8 cellular contexts compared by ENCODE assay signal in the genomic region with DNA sequence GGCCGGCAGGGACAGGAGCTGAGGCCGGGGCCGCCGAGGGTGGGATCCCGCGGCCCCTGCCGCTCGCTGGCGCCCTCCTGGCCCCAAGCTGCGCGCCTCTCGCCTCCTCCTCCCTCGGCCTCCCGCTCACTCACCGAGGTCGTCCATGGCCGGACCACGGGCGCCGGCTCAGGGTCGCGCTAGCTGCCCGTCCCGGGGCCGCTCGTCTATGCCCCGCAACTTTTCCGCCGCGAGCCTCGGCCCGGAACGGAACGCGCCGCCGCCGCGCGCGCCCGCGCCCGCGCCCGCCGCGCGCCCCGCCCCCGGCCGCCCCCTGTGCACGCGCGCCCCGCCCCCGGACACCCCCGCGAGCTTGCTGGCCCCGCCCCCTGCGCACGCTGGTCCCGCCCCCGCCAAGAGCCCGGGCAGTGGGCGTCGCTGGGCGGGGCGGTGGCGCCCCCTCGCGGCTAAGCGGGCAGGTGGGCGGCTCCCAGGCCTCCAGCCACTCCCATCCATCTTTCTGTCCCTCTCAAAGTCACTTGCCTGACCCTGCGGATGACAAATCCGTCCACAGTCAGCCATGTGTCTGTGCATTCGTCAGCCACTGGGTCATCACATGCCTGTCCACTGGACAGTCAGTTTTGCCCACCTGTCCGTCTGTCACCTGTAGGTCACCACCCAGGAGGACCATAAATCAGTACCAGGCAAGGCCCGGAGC. TPM values are rescaled to one million over a fixed set of nuclear protein-coding genes. Genes with fewer than 3 reads are reported as not detected.
DNase-seq lines count a peak whose midpoint lies in the region; ATAC-seq and TF ChIP-seq lines count a peak whose summit lies in the region.

Gene PXN, minus strand, starts transcription at position 248 of the 697 bp plus-strand sequence. Its CDS starts 101 bp downstream, at position 147.

- H3K36me3 Mint-ChIP-seq in activated T-cell treated with anti-CD3 and anti-CD28 coated beads, Interleukin-2, amount 50 U/mL, for 24 hours (ENCODE audit: low read depth), result peaks cover 7% of the 10 kb centered on the region

- no peaks in the 10 kb centered on the region for H3K9me3 ChIP-seq in BLaER1
- no peaks in the 10 kb centered on the region for H3K9me3 ChIP-seq in OCI-LY7 (ENCODE audit: low read length)
- H3K9me3 ChIP-seq in esophagus (ENCODE audit: control insufficient read depth in 2 of 2, insufficient read depth in 1 of 2, low read depth in 1 of 2, low read length in 1 of 2), result no peaks in the 10 kb centered on the region
- no peaks in the 10 kb centered on the region for H3K9me3 ChIP-seq in muscle layer of duodenum (ENCODE audit: control insufficient read depth in 1 of 2, low read length in 2 of 2)

- peak within 1 kb of the TSS; percentile 50; the same call in 1 of the 2 replicates for H2AFZ ChIP-seq in OCI-LY7 (ENCODE audit: low read length)

- H3K36me3 ChIP-seq in BLaER1 (no peaks in the 10 kb centered on the region), OCI-LY7 (ENCODE audit: insufficient read depth, low read length) (no peaks in the 10 kb centered on the region), esophagus (ENCODE audit: control insufficient read depth in 2 of 2, insufficient read depth in 2 of 2, low read length in 1 of 2) (no peaks in the 10 kb centered on the region), muscle layer of duodenum (ENCODE audit: control insufficient read depth in 1 of 2, insufficient read depth in 2 of 2, low read length in 2 of 2) (no peaks in the 10 kb centered on the region)

- H3K4me1 Mint-ChIP-seq in activated T-cell treated with anti-CD3 and anti-CD28 coated beads, Interleukin-2, amount 50 U/mL, for 24 hours (ENCODE audit: low read depth), result peaks cover 45% of the 10 kb centered on the region

- intact Hi-C loops in OCI-LY7 (cut with micrococcal nuclease; ENCODE audit: unreplicated experiment), result loop anchor here (1.0 to 10.0 kb wide), 2 partner anchors 37 to 181 kb away; no protein-coding TSS in a partner anchor

- H3K4me1 ChIP-seq in BLaER1 (peaks cover 43% of the 10 kb centered on the region), OCI-LY7 (ENCODE audit: insufficient read depth, low read length, poor library complexity, severe bottlenecking) (peaks cover 6% of the 10 kb centered on the region), esophagus (ENCODE audit: control insufficient read depth in 2 of 2, insufficient read depth in 2 of 2, low read length in 1 of 2) (peaks cover 5 to 11% of the 10 kb centered on the region in 2 donors), muscle layer of duodenum (ENCODE audit: control insufficient read depth in 1 of 2, insufficient read depth in 2 of 2, low read length in 2 of 2) (peaks cover 30 to 40% of the 10 kb centered on the region in 2 donors)

- H3K4me3 Mint-ChIP-seq in activated T-cell treated with anti-CD3 and anti-CD28 coated beads, Interleukin-2, amount 50 U/mL, for 24 hours, result peak within 1 kb of the TSS; percentile 88

- no peaks in the 10 kb centered on the region for H3K9me2 ChIP-seq in OCI-LY7 (ENCODE audit: insufficient read depth, low read length)

- BruUV-seq in OCI-LY7 (replicated peaks; lab: Mats Ljungman, UMichigan), result no TSS peak

- H3K9me3 Mint-ChIP-seq in activated T-cell treated with anti-CD3 and anti-CD28 coated beads, Interleukin-2, amount 50 U/mL, for 24 hours, result no peaks in the 10 kb centered on the region

- CTCF ChIA-PET in OCI-LY7 (lab: Charles Lee; ENCODE audit: unreplicated experiment), result interaction anchor here (0.6 to 7.2 kb wide), 4 partner anchors 26 to 143 kb away, joined by 4 to 68 read pairs (median 4); partner anchors contain the start of gene RNU4-2

- H3K27ac ChIP-seq in BLaER1, result peak within 1 kb of the TSS; percentile 87
- no peak within 1 kb of the TSS for H3K27ac ChIP-seq in OCI-LY7 (ENCODE audit: low read depth, low read length, poor library complexity, severe bottlenecking)
- H3K27ac ChIP-seq in esophagus (ENCODE audit: low read depth in 2 of 2, low read length in 1 of 2), result peak within 1 kb of the TSS; percentile 83 to 85
- peak within 1 kb of the TSS; percentile 77 for H3K27ac ChIP-seq in muscle layer of duodenum (ENCODE audit: low read length)

- H3K27me3 ChIP-seq in BLaER1 (peaks cover 7% of the 10 kb centered on the region; the same call in 1 of the 2 replicates), esophagus (ENCODE audit: control insufficient read depth in 1 of 2, insufficient read depth in 2 of 2, low read length in 2 of 2) (no peaks in the 10 kb centered on the region), muscle layer of duodenum (ENCODE audit: low read depth, low read length) (no peaks in the 10 kb centered on the region)

- POLR2A ChIA-PET in OCI-LY7 (lab: Charles Lee), result interaction anchor here (0.6 to 3.9 kb wide), 6 partner anchors 26 to 795 kb away, joined by 3 to 24 read pairs (median 8); partner anchors contain the start of genes RNU4-1, RNU4-2 and RPLP0

- DNase-seq in HT1080 (ENCODE audit: low read depth) (peak; percentile 76), OCI-LY7 (ENCODE audit: low spot score) (peak; percentile 86)
- DNase-seq in activated T-cell treated with anti-CD3 and anti-CD28 coated beads, Interleukin-2, amount 50 U/mL, for 24 hours, result peak; percentile 94
- peak; percentile 70 to 88 for DNase-seq in stimulated activated CD8-positive, alpha-beta memory T cell treated with anti-CD3 and anti-CD28 coated beads, Interleukin-7, amount 100 ng/mL, for 4 hours (ENCODE audit: low read depth in 2 of 2)

- no peaks in the 10 kb centered on the region for H3K27me3 Mint-ChIP-seq in activated T-cell treated with anti-CD3 and anti-CD28 coated beads, Interleukin-2, amount 50 U/mL, for 24 hours

- H3K9ac ChIP-seq in BLaER1, result peak within 1 kb of the TSS; percentile 92

- H3K27ac Mint-ChIP-seq in activated T-cell treated with anti-CD3 and anti-CD28 coated beads, Interleukin-2, amount 50 U/mL, for 24 hours, result peak within 1 kb of the TSS; percentile 94

- H3K4me2 ChIP-seq in BLaER1, result peak within 1 kb of the TSS; percentile 93
- H3K4me2 ChIP-seq in OCI-LY7 (ENCODE audit: low read length), result peak within 1 kb of the TSS; percentile 70

- H3K4me3 ChIP-seq in BLaER1, result peak within 1 kb of the TSS; percentile 91
- peak within 1 kb of the TSS; percentile 76 for H3K4me3 ChIP-seq in OCI-LY7 (ENCODE audit: low read depth, low read length, poor library complexity, severe bottlenecking)
- peak within 1 kb of the TSS; percentile 82 to 88 for H3K4me3 ChIP-seq in esophagus (ENCODE audit: low read depth in 1 of 2, low read length in 2 of 2)
- peak within 1 kb of the TSS; percentile 85 to 89 for H3K4me3 ChIP-seq in muscle layer of duodenum (ENCODE audit: low read depth in 1 of 2, low read length in 2 of 2)

- TF ChIP-seq CTCF in OCI-LY7 (conservative IDR thresholded peaks at IDR 0.05; ENCODE audit: low read length), result peak; percentile 82

- 1 to 2% methylated on average over 51 to 79 of the region's 79 CpGs for WGBS in esophagus, 2 donors

- ATAC-seq in GM19372 (IDR thresholded peaks at IDR 0.05; ENCODE audit: low read depth, unreplicated experiment), result peak; percentile 72

- H3K79me2 ChIP-seq in OCI-LY7 (ENCODE audit: insufficient read depth, low read depth, low read length), result no peaks in the 10 kb centered on the region

- H4K20me1 ChIP-seq in BLaER1, result peaks cover 41% of the 10 kb centered on the region
- H4K20me1 ChIP-seq in OCI-LY7 (ENCODE audit: insufficient read depth, low read length), result no peaks in the 10 kb centered on the region

RNA-seq across cellular contexts. Expression of gene PXN, which starts in this region (rescaled TPM):
- total RNA-seq in HT1080 (2014; rRNA removed; shearing (Covaris generic)), result 162 and 238 TPM in 2 replicates
- polyA plus RNA-seq in HT1080 (2015; cell fraction: cytosol; rRNA removed), result 426 and 497 TPM in 2 replicates
- polyA plus RNA-seq in HT1080 (2015; cell fraction: nucleus; rRNA removed), result 415 and 447 TPM in 2 replicates
- total RNA-seq in OCI-LY7 (2014; rRNA removed; shearing (Covaris generic)), result 5.5 and 8.6 TPM in 2 replicates
- total RNA-seq in OCI-LY7 (2022), result 22.9 and 25.9 TPM in 2 replicates
- 10 to 100 TPM; 17.3 to 32.1 TPM for polyA plus RNA-seq in esophagus
